In the genomic region with DNA sequence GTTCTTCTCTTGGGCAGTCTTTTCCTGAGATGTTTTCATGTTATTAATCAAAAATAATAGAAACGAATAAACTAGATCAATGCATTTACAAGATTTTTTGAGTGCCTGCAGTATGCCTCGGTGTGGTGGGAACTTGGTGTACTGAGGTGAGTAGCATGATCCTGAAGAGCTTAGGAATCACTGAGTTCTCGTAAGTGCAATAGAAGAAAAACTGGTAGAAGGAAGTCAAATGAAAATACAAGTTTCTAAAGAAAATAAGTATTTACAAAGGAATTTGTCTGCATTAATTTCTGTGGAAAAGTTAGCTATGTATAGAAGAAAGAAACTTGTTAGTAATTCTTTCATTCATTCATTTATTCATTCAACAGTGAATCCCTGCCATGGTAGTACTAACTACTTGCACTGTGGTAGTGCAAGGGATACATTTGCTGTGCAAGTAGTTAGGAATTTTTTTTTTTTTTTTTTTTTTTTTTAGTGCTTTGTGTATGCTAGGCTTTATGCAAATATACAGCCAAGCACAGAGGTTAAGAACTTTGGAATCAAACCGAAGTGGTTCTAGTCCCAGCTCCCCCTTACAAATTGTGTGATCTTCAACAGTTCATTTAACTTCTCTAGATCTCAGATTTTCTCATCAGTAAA, we compare ENCODE assay signal across 11 cellular contexts. TPM values are rescaled to one million over a fixed set of nuclear protein-coding genes. Genes with fewer than 3 reads are reported as not detected.
DNase-seq lines count a peak whose midpoint lies in the region; ATAC-seq, FAIRE-seq and TF ChIP-seq lines count a peak whose summit lies in the region.
"Had no signal": no experiment of that assay in that cellular context is flagged by ENCODE, and none has a peak within 500 bp of the region (broad histone marks: within the 10 kb centered on the region; RNA-seq: fewer than 3 reads in every experiment).

No MANE protein-coding gene starts in this region.

- H3K27ac Mint-ChIP-seq in activated CD8-positive, alpha-beta T cell treated with anti-CD3 and anti-CD28 coated beads for 36 hours, result peak overlapping the region; percentile 97
- no peak overlapping the region for H3K27ac Mint-ChIP-seq in activated CD8-positive, alpha-beta T cell treated with anti-CD3 and anti-CD28 coated beads, Interleukin-2, amount 10 ng/mL, durations not matched to agents 7 days and 5 days

- intact Hi-C loops in activated CD8-positive, alpha-beta T cell treated with anti-CD3 and anti-CD28 coated beads for 36 hours (cut with micrococcal nuclease), result loop anchor here (5.0 to 10.0 kb wide), 2 partner anchors 101 to 211 kb away; no protein-coding TSS in a partner anchor
- intact Hi-C loops in PC-9 (cut with micrococcal nuclease; ENCODE audit: unreplicated experiment), result loop anchor here (1.0 to 2.0 kb wide), 3 partner anchors 13 to 102 kb away; a partner anchor contains a TSS

- POLR2A ChIA-PET in activated CD8-positive, alpha-beta T cell treated with anti-CD3 and anti-CD28 coated beads for 36 hours (lab: Charles Lee), result interaction anchor here (0.9 to 7.0 kb wide), 6 partner anchors 11 to 215 kb away, joined by 3 to 89 read pairs (median 3); a partner anchor contains a TSS
- POLR2A ChIA-PET in activated CD8-positive, alpha-beta T cell treated with anti-CD3 and anti-CD28 coated beads, Interleukin-2, amount 10 ng/mL, durations not matched to agents 7 days and 5 days (lab: Charles Lee), result interaction anchor here (0.6 to 3.3 kb wide), 5 partner anchors 14 to 215 kb away, joined by 3 to 31 read pairs (median 4); a partner anchor contains a TSS
- POLR2A ChIA-PET in PC-9 (lab: Charles Lee; ENCODE audit: unreplicated experiment), result interaction anchor here (0.5 to 1.0 kb wide), 3 partner anchors 14 to 103 kb away, joined by 3 to 22 read pairs (median 3); a partner anchor contains a TSS

- H3K4me1 Mint-ChIP-seq in activated CD8-positive, alpha-beta T cell treated with anti-CD3 and anti-CD28 coated beads for 36 hours (ENCODE audit: low read depth), result peaks cover 83% of the 10 kb centered on the region
- peaks cover 73% of the 10 kb centered on the region for H3K4me1 Mint-ChIP-seq in activated CD8-positive, alpha-beta T cell treated with anti-CD3 and anti-CD28 coated beads, Interleukin-2, amount 10 ng/mL, durations not matched to agents 7 days and 5 days (ENCODE audit: low read depth)

- no peaks in the 10 kb centered on the region for H3K27me3 ChIP-seq in PC-9 (ENCODE audit: insufficient read depth, low read depth)
- no peaks in the 10 kb centered on the region for H3K27me3 ChIP-seq in smooth muscle cell (ENCODE audit: low read depth)
- H3K27me3 ChIP-seq in small intestine (ENCODE audit: control insufficient read depth in 2 of 2, insufficient read depth in 2 of 2, low read length in 2 of 2), result no peaks in the 10 kb centered on the region
- H3K27me3 ChIP-seq: colonic mucosa had no signal

- CTCF ChIA-PET in activated CD8-positive, alpha-beta T cell treated with anti-CD3 and anti-CD28 coated beads for 36 hours (lab: Charles Lee), result interaction anchor here (0.8 to 24.4 kb wide), 8 partner anchors 9 to 109 kb away, joined by 3 to 364 read pairs (median 3); a partner anchor contains a TSS
- CTCF ChIA-PET in activated CD8-positive, alpha-beta T cell treated with anti-CD3 and anti-CD28 coated beads, Interleukin-2, amount 10 ng/mL, durations not matched to agents 7 days and 5 days (lab: Charles Lee), result interaction anchor here (1.6 to 8.3 kb wide), 5 partner anchors 10 to 109 kb away, joined by 3 to 95 read pairs (median 19); a partner anchor contains a TSS
- CTCF ChIA-PET in PC-9 (lab: Charles Lee), result interaction anchor here (1.1 to 1.3 kb wide), 2 partner anchors 19 kb away, joined by 3 to 4 read pairs; no protein-coding TSS in a partner anchor

- H3K9me3 ChIP-seq in PC-9 (ENCODE audit: insufficient read depth, low read depth) (no peaks in the 10 kb centered on the region), smooth muscle cell (replicated peaks; ENCODE audit: low read depth) (no peaks in the 10 kb centered on the region), small intestine (ENCODE audit: control insufficient read depth, low read depth) (no peaks in the 10 kb centered on the region)
- H3K9me3 ChIP-seq: colonic mucosa, lower lobe of right lung had no signal

- no peak overlapping the region for H3K4me3 ChIP-seq in PC-9
- peak overlapping the region; percentile 32 for H3K4me3 ChIP-seq in coronary artery
- no peak overlapping the region for H3K4me3 ChIP-seq in smooth muscle cell
- no peak overlapping the region for H3K4me3 ChIP-seq in small intestine (ENCODE audit: low read depth in 1 of 2, low read length in 2 of 2)
- H3K4me3 ChIP-seq: colonic mucosa, lower lobe of right lung had no signal

- H2AFZ ChIP-seq in PC-9, result no peak overlapping the region
- no peak overlapping the region for H2AFZ ChIP-seq in smooth muscle cell (ENCODE audit: low read depth)

- no peak for DNase-seq in activated CD8-positive, alpha-beta T cell treated with anti-CD3 and anti-CD28 coated beads for 36 hours
- no peak for DNase-seq in activated CD8-positive, alpha-beta T cell treated with anti-CD3 and anti-CD28 coated beads, Interleukin-2, amount 10 ng/mL, durations not matched to agents 7 days and 5 days
- no peak for DNase-seq in PC-9
- DNase-seq in coronary artery (ENCODE audit: low spot score), result no peak
- no peak for DNase-seq in smooth muscle cell (lab: John Stamatoyannopoulos, UW; ENCODE audit: unreplicated experiment)
- no peak for DNase-seq in small intestine
- no peak for DNase-seq in H4 (ENCODE audit: low spot score)
- DNase-seq: colonic mucosa, lower lobe of right lung, NCI-H524 treated with DMSO at 0.1 percent for 48 hours had no signal

- H3K27me3 Mint-ChIP-seq in activated CD8-positive, alpha-beta T cell treated with anti-CD3 and anti-CD28 coated beads for 36 hours, result no peaks in the 10 kb centered on the region
- no peaks in the 10 kb centered on the region for H3K27me3 Mint-ChIP-seq in activated CD8-positive, alpha-beta T cell treated with anti-CD3 and anti-CD28 coated beads, Interleukin-2, amount 10 ng/mL, durations not matched to agents 7 days and 5 days (ENCODE audit: low read depth)

- TF ChIP-seq CTCF in activated CD8-positive, alpha-beta T cell treated with anti-CD3 and anti-CD28 coated beads for 36 hours (IDR thresholded peaks at IDR 0.05), result no peak
- no peak for TF ChIP-seq CTCF in PC-9 (conservative IDR thresholded peaks at IDR 0.05)
- TF ChIP-seq CTCF in coronary artery (IDR thresholded peaks at IDR 0.05), result no peak
- TF ChIP-seq CTCF in smooth muscle cell (IDR thresholded peaks at IDR 0.05; ENCODE audit: borderline replicate concordance, insufficient read depth, poor library complexity, severe bottlenecking), result no peak

- no peaks in the 10 kb centered on the region for H3K9me2 ChIP-seq in PC-9 (ENCODE audit: insufficient read depth)

- H3K27ac ChIP-seq in PC-9 (peak overlapping the region; percentile 98), coronary artery (peak overlapping the region in 1 of 2 donors; percentile 84), smooth muscle cell (ENCODE audit: low read depth) (peak overlapping the region; percentile 100), small intestine (ENCODE audit: low read depth in 1 of 2, low read length in 1 of 2) (no peak overlapping the region)
- H3K27ac ChIP-seq: colonic mucosa, lower lobe of right lung had no signal

- H3K36me3 Mint-ChIP-seq in activated CD8-positive, alpha-beta T cell treated with anti-CD3 and anti-CD28 coated beads for 36 hours (ENCODE audit: low read depth), result peaks cover 2% of the 10 kb centered on the region
- H3K36me3 Mint-ChIP-seq in activated CD8-positive, alpha-beta T cell treated with anti-CD3 and anti-CD28 coated beads, Interleukin-2, amount 10 ng/mL, durations not matched to agents 7 days and 5 days (ENCODE audit: low read depth), result peaks cover 3% of the 10 kb centered on the region

- H3K36me3 ChIP-seq in PC-9 (ENCODE audit: low read depth) (peaks cover 9% of the 10 kb centered on the region), smooth muscle cell (ENCODE audit: low read depth) (peaks cover 6% of the 10 kb centered on the region), small intestine (ENCODE audit: control insufficient read depth in 2 of 2, insufficient read depth in 2 of 2, low read length in 2 of 2) (peaks cover 0 to 2% of the 10 kb centered on the region in 2 donors)
- H3K36me3 ChIP-seq: colonic mucosa, lower lobe of right lung had no signal

- peak overlapping the region; percentile 76 for H3K9ac ChIP-seq in smooth muscle cell (ENCODE audit: low read depth)

- 69% methylated on average over 4 of the region's 4 CpGs for WGBS in smooth muscle cell (ENCODE audit: low lambda C conversion rate)
- WGBS in small intestine, 3 donors, result 76% methylated on average over 4 of the region's 4 CpGs

- no peaks in the 10 kb centered on the region for H4K20me1 ChIP-seq in PC-9 (ENCODE audit: insufficient read depth)
- no peaks in the 10 kb centered on the region for H4K20me1 ChIP-seq in smooth muscle cell (ENCODE audit: low read depth)

- peaks cover 70% of the 10 kb centered on the region for H3F3A ChIP-seq in PC-9 (ENCODE audit: insufficient read depth, low read depth)
- peaks cover 20% of the 10 kb centered on the region for H3F3A ChIP-seq in smooth muscle cell (ENCODE audit: low read depth)

- no peak for ATAC-seq in activated CD8-positive, alpha-beta T cell treated with anti-CD3 and anti-CD28 coated beads for 36 hours
- no peak for ATAC-seq in activated CD8-positive, alpha-beta T cell treated with anti-CD3 and anti-CD28 coated beads, Interleukin-2, amount 10 ng/mL, durations not matched to agents 7 days and 5 days
- no peak for ATAC-seq in GM19328 (IDR thresholded peaks at IDR 0.05; ENCODE audit: unreplicated experiment)

- H3K4me2 ChIP-seq in PC-9, result peak overlapping the region; percentile 79
- peak overlapping the region; percentile 81 for H3K4me2 ChIP-seq in smooth muscle cell

- H3K4me1 ChIP-seq in PC-9 (replicated peaks; ENCODE audit: insufficient read depth) (peaks cover 100% of the 10 kb centered on the region), smooth muscle cell (ENCODE audit: low read depth) (peaks cover 12% of the 10 kb centered on the region), small intestine (ENCODE audit: control insufficient read depth in 2 of 2, insufficient read depth in 1 of 2, low read depth in 1 of 2, low read length in 1 of 2) (peaks cover 2 to 7% of the 10 kb centered on the region in 2 donors)
- H3K4me1 ChIP-seq: colonic mucosa had no signal

- FAIRE-seq in small intestine (lab: Jason Lieb, UNC), result no peak

- no TSS peak for BruUV-seq in PC-9 (replicated peaks; lab: Mats Ljungman, UMichigan)

- no peaks in the 10 kb centered on the region for H3K9me3 Mint-ChIP-seq in activated CD8-positive, alpha-beta T cell treated with anti-CD3 and anti-CD28 coated beads for 36 hours
- H3K9me3 Mint-ChIP-seq in activated CD8-positive, alpha-beta T cell treated with anti-CD3 and anti-CD28 coated beads, Interleukin-2, amount 10 ng/mL, durations not matched to agents 7 days and 5 days (ENCODE audit: insufficient read depth), result no peaks in the 10 kb centered on the region

- H3K4me3 Mint-ChIP-seq in activated CD8-positive, alpha-beta T cell treated with anti-CD3 and anti-CD28 coated beads for 36 hours, result peak overlapping the region; percentile 40
- no peak overlapping the region for H3K4me3 Mint-ChIP-seq in activated CD8-positive, alpha-beta T cell treated with anti-CD3 and anti-CD28 coated beads, Interleukin-2, amount 10 ng/mL, durations not matched to agents 7 days and 5 days

- H3K79me2 ChIP-seq in PC-9 (ENCODE audit: low read depth) (peaks cover 52% of the 10 kb centered on the region), smooth muscle cell (ENCODE audit: low read depth) (no peaks in the 10 kb centered on the region)

RNA-seq across cellular contexts. Expression of a gene that starts 13.9 kb away (rescaled TPM):
- 1 to 10 TPM; 5.2 to 6.7 TPM for total RNA-seq in activated CD8-positive, alpha-beta T cell treated with anti-CD3 and anti-CD28 coated beads for 36 hours
- total RNA-seq in activated CD8-positive, alpha-beta T cell treated with anti-CD3 and anti-CD28 coated beads, Interleukin-2, amount 10 ng/mL, durations not matched to agents 7 days and 5 days, result 1 to 10 TPM; 7.4 to 7.6 TPM
- total RNA-seq in PC-9 (2021) (84.6 and 90.4 TPM in 2 replicates), smooth muscle cell (124 and 137 TPM in 2 replicates)
- polyA plus RNA-seq in smooth muscle cell (72.8 and 88.6 TPM in 2 replicates), small intestine (10 to 100 TPM in 2 of 3 donors, 1 to 10 TPM in 1; 5.8 to 24.9 (median 11.8) TPM)
- total RNA-seq in H4 (2014; rRNA removed; shearing (Covaris generic)), result 0.08 and 0.15 TPM in 2 replicates

Comparison
In these comparisons a context has a peak if more than half of its experiments do, and no peak if none do; other contexts are left out.
1. H3K27ac ChIP-seq: peak in PC-9 (single experiment) and smooth muscle cell (single experiment); none in small intestine (0 of 2).